Comparison of ENCODE assay signal across 1 cellular context in the genomic region with DNA sequence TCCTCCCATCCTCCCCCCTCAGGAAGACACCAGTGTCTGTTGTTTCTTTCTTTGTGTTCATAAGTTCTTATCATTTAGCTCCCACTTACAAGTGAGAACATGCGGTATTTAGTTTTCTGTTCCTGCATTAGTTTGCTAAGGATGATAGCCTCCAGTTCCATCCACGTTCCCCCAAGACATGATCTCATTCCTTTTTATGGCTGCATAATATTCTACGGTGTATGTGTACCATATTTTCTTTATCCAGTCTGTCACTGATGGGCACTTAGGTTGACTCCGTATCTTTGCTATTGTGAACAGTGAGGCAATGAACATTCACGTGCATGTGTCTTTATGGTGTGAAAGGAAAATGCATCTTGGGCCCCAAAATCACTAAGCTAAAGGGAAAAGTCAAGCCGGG.
A peak's percentile ranks its signal among the peaks of the same experiment; 100 is the strongest.
TF ChIP-seq lines count a peak whose summit lies in the region.

No MANE protein-coding gene starts in this region.

TF ChIP-seq in HEK293, 187 proteins besides CTCF, POLR2A, EP300 and RAD21:
- TF ChIP-seq ZNF146 (tag by site-specific recombination; IDR thresholded peaks at IDR 0.05) = peak; percentile 83; the same call in 1 of the 2 replicates
TF ChIP-seq in HEK293: peak in this region for 1; not testable (repeated sequence) for 186.
